32 cellular contexts compared by ENCODE assay signal in the genomic region with DNA sequence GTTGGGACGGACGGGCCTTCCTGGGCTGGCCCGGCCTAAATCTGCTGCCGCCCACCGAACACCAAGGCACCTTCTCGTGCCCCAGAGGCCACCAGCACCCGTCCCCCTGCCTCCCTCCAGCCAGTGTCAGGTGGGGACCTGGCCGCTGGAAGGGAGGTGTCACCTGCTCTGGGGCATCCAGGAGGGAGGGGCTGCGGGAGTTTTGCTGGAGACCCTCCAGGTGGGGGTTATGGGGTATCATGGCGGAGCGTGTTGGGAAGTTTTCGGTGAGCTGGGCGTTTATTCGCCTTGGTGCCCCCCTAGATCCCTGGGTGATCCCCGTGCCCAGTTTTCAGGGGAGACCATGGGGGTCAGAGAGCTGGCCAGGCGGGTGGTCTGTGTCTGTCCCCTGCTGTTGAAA.
"Had no signal": no experiment of that assay in that cellular context is flagged by ENCODE, and none has a peak within 500 bp of the region (broad histone marks: within the 10 kb centered on the region; RNA-seq: fewer than 3 reads in every experiment).

No MANE protein-coding gene starts in this region.

- FAIRE-seq: TTC549 had no signal

- H3K4me3 Mint-ChIP-seq: activated CD4-positive, alpha-beta memory T cell treated with anti-CD3 and anti-CD28 coated beads for 36 hours; activated CD4-positive, alpha-beta T cell treated with anti-CD3 and anti-CD28 coated beads, Interleukin-2, amount 10 ng/mL, durations not matched to agents 7 days and 5 days; activated naive CD8-positive, alpha-beta T cell treated with anti-CD3 and anti-CD28 coated beads for 36 hours; activated T-cell treated with anti-CD3 and anti-CD28 coated beads, Interleukin-2, amount 50 U/mL, for 72 hours; activated T-helper 17 cell treated with anti-CD3 and anti-CD28 coated beads, Interleukin-2, amount 50 U/mL, for 72 hours; T-helper 2 cell treated with Interferon-gamma antibody and Interleukin-4, amounts not matched to agents 5 μg/mL and 100 μg/mL, for 36 hours had no signal

- H3K9me3 Mint-ChIP-seq: activated CD4-positive, alpha-beta memory T cell treated with anti-CD3 and anti-CD28 coated beads for 36 hours; activated CD4-positive, alpha-beta T cell treated with anti-CD3 and anti-CD28 coated beads, Interleukin-2, amount 10 ng/mL, durations not matched to agents 7 days and 5 days; activated naive CD8-positive, alpha-beta T cell treated with anti-CD3 and anti-CD28 coated beads for 36 hours; activated T-cell treated with anti-CD3 and anti-CD28 coated beads, Interleukin-2, amount 50 U/mL, for 72 hours; activated T-helper 17 cell treated with anti-CD3 and anti-CD28 coated beads, Interleukin-2, amount 50 U/mL, for 72 hours; T-helper 2 cell treated with Interferon-gamma antibody and Interleukin-4, amounts not matched to agents 5 μg/mL and 100 μg/mL, for 36 hours had no signal

- DNase-seq: activated CD4-positive, alpha-beta memory T cell treated with anti-CD3 and anti-CD28 coated beads for 36 hours; activated CD4-positive, alpha-beta T cell treated with anti-CD3 and anti-CD28 coated beads, Interleukin-2, amount 10 ng/mL, durations not matched to agents 7 days and 5 days; activated CD8-positive, alpha-beta memory T cell treated with anti-CD3 and anti-CD28 coated beads, Interleukin-2, amount 50 U/mL, for 4 hours; activated effector memory CD4-positive, alpha-beta T cell treated with anti-CD3 and anti-CD28 coated beads, Interleukin-2, amount 50 U/mL, for 16 hours; activated naive CD4-positive, alpha-beta T cell; activated naive CD4-positive, alpha-beta T cell treated with anti-CD3 and anti-CD28 coated beads, Interleukin-2, amount 50 U/mL, for 16 hours; activated naive CD8-positive, alpha-beta T cell treated with anti-CD3 and anti-CD28 coated beads for 36 hours; activated T-cell treated with anti-CD3 and anti-CD28 coated beads for 4 hours; activated T-cell treated with anti-CD3 and anti-CD28 coated beads, Interleukin-2, amount 50 U/mL, for 72 hours; amniotic stem cell; aorta; brain microvascular endothelial cell; central memory CD4-positive, alpha-beta T cell; NCI-H1092 treated with DMSO at 0.1 percent for 48 hours; NCI-H1417; NCI-H146; NCI-H187; NCI-H2029 treated with DMSO at 0.1 percent for 48 hours; NCI-H2107; NCI-H2171; NCI-H510A; NCI-H526; NCI-H748 treated with DMSO at 0.1 percent for 48 hours; NK-92 treated with Interleukin-12 subunit alpha and Interleukin-12 subunit beta, amount 100 ng/mL, for 24 hours; PC-3; Peyer's patch; Right ventricle myocardium superior; SJCRH30 had no signal

- H3K27me3 ChIP-seq: brain microvascular endothelial cell, Peyer's patch, SJCRH30 had no signal

- H3K4me3 ChIP-seq: Peyer's patch, SJCRH30, SK-N-MC had no signal

- H3K27ac Mint-ChIP-seq: activated CD4-positive, alpha-beta memory T cell treated with anti-CD3 and anti-CD28 coated beads for 36 hours; activated CD4-positive, alpha-beta T cell treated with anti-CD3 and anti-CD28 coated beads, Interleukin-2, amount 10 ng/mL, durations not matched to agents 7 days and 5 days; activated naive CD8-positive, alpha-beta T cell treated with anti-CD3 and anti-CD28 coated beads for 36 hours; activated T-cell treated with anti-CD3 and anti-CD28 coated beads, Interleukin-2, amount 50 U/mL, for 72 hours; activated T-helper 17 cell treated with anti-CD3 and anti-CD28 coated beads, Interleukin-2, amount 50 U/mL, for 72 hours; T-helper 2 cell treated with Interferon-gamma antibody and Interleukin-4, amounts not matched to agents 5 μg/mL and 100 μg/mL, for 36 hours had no signal

- H3K27me3 Mint-ChIP-seq: activated CD4-positive, alpha-beta memory T cell treated with anti-CD3 and anti-CD28 coated beads for 36 hours; activated CD4-positive, alpha-beta T cell treated with anti-CD3 and anti-CD28 coated beads, Interleukin-2, amount 10 ng/mL, durations not matched to agents 7 days and 5 days; activated naive CD8-positive, alpha-beta T cell treated with anti-CD3 and anti-CD28 coated beads for 36 hours; activated T-helper 17 cell treated with anti-CD3 and anti-CD28 coated beads, Interleukin-2, amount 50 U/mL, for 72 hours had no signal

- H3K27ac ChIP-seq: brain microvascular endothelial cell, Peyer's patch, SJCRH30, SK-N-MC had no signal

- H3K9me3 ChIP-seq: Peyer's patch, SJCRH30 had no signal
